In genomic region chr5:89929173-89929572, GRCh38 we compare ENCODE assay signal across 17 cellular contexts.
DNase-seq lines count a peak whose midpoint lies in the region; ATAC-seq, FAIRE-seq and TF ChIP-seq lines count a peak whose summit lies in the region.
"Had no signal": no experiment of that assay in that cellular context is flagged by ENCODE, and none has a peak within 500 bp of the region (broad histone marks: within the 10 kb centered on the region; RNA-seq: fewer than 3 reads in every experiment).

No MANE protein-coding gene starts in this region.

- in situ Hi-C loops in SK-MEL-5 (cut with HindIII; ENCODE audit: low pct_unique_long_range_greater_than_20kb, low sequenced_read_pairs), result no loop called here

- H3K36me3 ChIP-seq in right lobe of liver, result no peaks in the 10 kb centered on the region
- H3K36me3 ChIP-seq: neutrophil had no signal

- H3K9me3 ChIP-seq in right lobe of liver, result no peaks in the 10 kb centered on the region
- H3K9me3 ChIP-seq: neutrophil had no signal

- H3K4me3 ChIP-seq in fibroblast of mammary gland (ENCODE audit: control insufficient read depth, low read depth, low read length) (no peak overlapping the region), right lobe of liver (no peak overlapping the region)

- H3K4me1 ChIP-seq in right lobe of liver, result no peaks in the 10 kb centered on the region

- no peaks in the 10 kb centered on the region for H3K27me3 ChIP-seq in right lobe of liver
- H3K27me3 ChIP-seq: neutrophil had no signal

- no peak for ATAC-seq in HG02852 (IDR thresholded peaks at IDR 0.05; ENCODE audit: unreplicated experiment)
- no peak for ATAC-seq in right lobe of liver
- ATAC-seq: esophagus mucosa had no signal

- no peak overlapping the region for H3K27ac ChIP-seq in C4-2B
- H3K27ac ChIP-seq in right lobe of liver, result no peak overlapping the region
- H3K27ac ChIP-seq: neutrophil, RWPE1 had no signal

- WGBS in right lobe of liver (ENCODE audit: insufficient coverage, low coverage, low lambda C conversion rate, missing lambda C conversion rate), result 8% methylated on average over 2 of the region's 2 CpGs

- peak; percentile 9; the same call in 1 of the 2 replicates for TF ChIP-seq CTCF in C4-2B (conservative IDR thresholded peaks at IDR 0.05)
- no peak for TF ChIP-seq CTCF in fibroblast of mammary gland (conservative IDR thresholded peaks at IDR 0.05; ENCODE audit: control insufficient read depth, insufficient read depth, low read depth, low read length)
- no peak for TF ChIP-seq CTCF in right lobe of liver (IDR thresholded peaks at IDR 0.05)

- DNase-seq in H54 (ENCODE audit: insufficient read length, low spot score) (no peak), SK-MEL-5 (ENCODE audit: low read depth, low spot score) (peak; percentile 52), fibroblast of mammary gland (ENCODE audit: low read depth) (peak; percentile 19), activated T-cell treated with anti-CD3 and anti-CD28 coated beads for 4 hours (no peak), NCI-H1436 (lab: John Stamatoyannopoulos, UW) (no peak), right lobe of liver (no peak)
- DNase-seq: activated CD4-positive, alpha-beta T cell treated with anti-CD3 and anti-CD28 coated beads for 48 hours; activated naive CD4-positive, alpha-beta T cell treated with Interleukin-2 at 50 U/mL for 16 hours; kidney; NCI-H2107; NCI-H748 treated with DMSO at 0.1 percent for 48 hours had no signal

- peak; percentile 82 for FAIRE-seq in H54 (lab: Jason Lieb, UNC)
- FAIRE-seq: G401.6, kidney had no signal

- TF ChIP-seq POLR2A in H54 (IDR thresholded peaks at IDR 0.05; ENCODE audit: low read depth, low read length) (no peak), right lobe of liver (IDR thresholded peaks at IDR 0.05) (no peak)

- intact Hi-C loops in right lobe of liver (cut with DNase I), result no loop called here

Comparison
In these comparisons a context has a peak if more than half of its experiments do, and no peak if none do; other contexts are left out.
1. DNase-seq: peak in SK-MEL-5 (single experiment) and fibroblast of mammary gland (single experiment); none in H54 (single experiment), activated T-cell treated with anti-CD3 and anti-CD28 coated beads for 4 hours (single experiment), NCI-H1436 (single experiment) and right lobe of liver (0 of 3).